8 cellular contexts compared by ENCODE assay signal in genomic region chr14:89040438-89041244, GRCh38.
DNase-seq lines count a peak whose midpoint lies in the region; ATAC-seq and TF ChIP-seq lines count a peak whose summit lies in the region.

No MANE protein-coding gene starts in this region.

- no peaks in the 10 kb centered on the region for H3K27me3 ChIP-seq in left lung

- peak overlapping the region; percentile 8 to 34 for H3K4me3 ChIP-seq in left lung

- peak overlapping the region; percentile 83 to 86 for H3K27ac ChIP-seq in left lung

- no peaks in the 10 kb centered on the region for H3K9me3 ChIP-seq in left lung

- peak; percentile 86 for ATAC-seq in HG03280 (IDR thresholded peaks at IDR 0.05; ENCODE audit: unreplicated experiment)
- ATAC-seq in left lung: peak; percentile 95

- intact Hi-C loops in left lung (cut with DNase I): loop anchor here in 1 of 2 donors (5.0 kb wide), 1 partner anchor 727 kb away; no protein-coding TSS in a partner anchor

- DNase-seq in SIG-M5 treated with dmso at 0.1 percent for 504 hours (lab: John Stamatoyannopoulos, UW; ENCODE audit: unreplicated experiment) (peak; percentile 70), SIG-M5 (lab: John Stamatoyannopoulos, UW) (no peak), NCI-H510A treated with DMSO at 0.1 percent for 48 hours (lab: John Stamatoyannopoulos, UW) (peak; percentile 91), dedifferentiated amniotic fluid mesenchymal stem cell (ENCODE audit: extremely low spot score) (peak; percentile 81), left lung (peak; percentile 85 to 92)
- DNase-seq in activated CD4-positive, alpha-beta T cell treated with anti-CD3 and anti-CD28 coated beads, Interleukin-2, amount 50 U/mL, for 1 hour: peak; percentile 81
- DNase-seq in stimulated activated CD4-positive, alpha-beta T cell treated with anti-CD3 and anti-CD28 coated beads, Interleukin-2, amount 100 ng/mL, for 4 hours (ENCODE audit: low read depth): peak; percentile 60

- no peaks in the 10 kb centered on the region for H3K36me3 ChIP-seq in left lung

- peaks cover 9 to 16% of the 10 kb centered on the region in 2 donors for H3K4me1 ChIP-seq in left lung

- TF ChIP-seq CTCF in left lung (IDR thresholded peaks at IDR 0.05): peak; percentile 90
